Comparison of ENCODE assay signal across 1 cellular context in the genomic region with DNA sequence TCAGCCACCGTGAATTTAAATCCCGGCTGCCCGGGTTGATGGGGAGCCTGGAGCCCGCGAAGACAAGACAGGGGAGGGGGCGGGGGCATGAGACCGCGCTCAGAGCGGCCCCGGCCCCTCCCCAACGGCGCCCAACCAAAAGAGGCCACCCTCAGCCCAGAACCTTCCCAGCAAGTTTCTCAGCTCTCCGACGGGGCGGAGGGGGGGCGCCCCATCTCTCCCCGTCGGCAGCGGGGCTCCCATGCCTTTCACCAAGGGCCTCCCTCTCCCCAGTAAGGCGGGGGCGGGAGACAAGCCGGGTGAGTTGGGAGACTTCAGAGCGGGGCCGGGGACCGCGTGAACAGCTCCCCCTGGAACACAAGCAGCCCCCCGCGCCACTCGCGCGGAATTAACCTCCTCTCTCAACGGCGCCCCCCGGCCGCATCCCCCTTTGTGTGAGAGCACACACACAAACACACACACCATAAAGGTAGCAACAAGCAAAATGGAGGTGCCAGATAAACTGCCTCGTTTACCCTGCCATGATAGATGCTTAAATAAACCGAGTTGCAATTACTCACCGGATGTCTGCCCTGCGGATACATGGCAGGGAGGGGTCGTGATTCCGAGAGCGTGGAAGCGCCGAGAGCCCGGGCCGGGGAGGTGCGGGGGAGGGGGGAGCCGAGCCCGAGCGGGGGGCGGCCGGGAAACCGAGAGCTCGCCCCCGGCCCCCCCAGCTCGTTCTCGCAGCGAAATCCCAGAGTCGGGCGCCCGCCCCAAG.
TF ChIP-seq lines count a peak whose summit lies in the region.

No MANE protein-coding gene starts in this region.

TF ChIP-seq in K562, 482 proteins besides CTCF, POLR2A, EP300 and RAD21 (continued from another document and continues in another):
- TF ChIP-seq, protein P1, sequence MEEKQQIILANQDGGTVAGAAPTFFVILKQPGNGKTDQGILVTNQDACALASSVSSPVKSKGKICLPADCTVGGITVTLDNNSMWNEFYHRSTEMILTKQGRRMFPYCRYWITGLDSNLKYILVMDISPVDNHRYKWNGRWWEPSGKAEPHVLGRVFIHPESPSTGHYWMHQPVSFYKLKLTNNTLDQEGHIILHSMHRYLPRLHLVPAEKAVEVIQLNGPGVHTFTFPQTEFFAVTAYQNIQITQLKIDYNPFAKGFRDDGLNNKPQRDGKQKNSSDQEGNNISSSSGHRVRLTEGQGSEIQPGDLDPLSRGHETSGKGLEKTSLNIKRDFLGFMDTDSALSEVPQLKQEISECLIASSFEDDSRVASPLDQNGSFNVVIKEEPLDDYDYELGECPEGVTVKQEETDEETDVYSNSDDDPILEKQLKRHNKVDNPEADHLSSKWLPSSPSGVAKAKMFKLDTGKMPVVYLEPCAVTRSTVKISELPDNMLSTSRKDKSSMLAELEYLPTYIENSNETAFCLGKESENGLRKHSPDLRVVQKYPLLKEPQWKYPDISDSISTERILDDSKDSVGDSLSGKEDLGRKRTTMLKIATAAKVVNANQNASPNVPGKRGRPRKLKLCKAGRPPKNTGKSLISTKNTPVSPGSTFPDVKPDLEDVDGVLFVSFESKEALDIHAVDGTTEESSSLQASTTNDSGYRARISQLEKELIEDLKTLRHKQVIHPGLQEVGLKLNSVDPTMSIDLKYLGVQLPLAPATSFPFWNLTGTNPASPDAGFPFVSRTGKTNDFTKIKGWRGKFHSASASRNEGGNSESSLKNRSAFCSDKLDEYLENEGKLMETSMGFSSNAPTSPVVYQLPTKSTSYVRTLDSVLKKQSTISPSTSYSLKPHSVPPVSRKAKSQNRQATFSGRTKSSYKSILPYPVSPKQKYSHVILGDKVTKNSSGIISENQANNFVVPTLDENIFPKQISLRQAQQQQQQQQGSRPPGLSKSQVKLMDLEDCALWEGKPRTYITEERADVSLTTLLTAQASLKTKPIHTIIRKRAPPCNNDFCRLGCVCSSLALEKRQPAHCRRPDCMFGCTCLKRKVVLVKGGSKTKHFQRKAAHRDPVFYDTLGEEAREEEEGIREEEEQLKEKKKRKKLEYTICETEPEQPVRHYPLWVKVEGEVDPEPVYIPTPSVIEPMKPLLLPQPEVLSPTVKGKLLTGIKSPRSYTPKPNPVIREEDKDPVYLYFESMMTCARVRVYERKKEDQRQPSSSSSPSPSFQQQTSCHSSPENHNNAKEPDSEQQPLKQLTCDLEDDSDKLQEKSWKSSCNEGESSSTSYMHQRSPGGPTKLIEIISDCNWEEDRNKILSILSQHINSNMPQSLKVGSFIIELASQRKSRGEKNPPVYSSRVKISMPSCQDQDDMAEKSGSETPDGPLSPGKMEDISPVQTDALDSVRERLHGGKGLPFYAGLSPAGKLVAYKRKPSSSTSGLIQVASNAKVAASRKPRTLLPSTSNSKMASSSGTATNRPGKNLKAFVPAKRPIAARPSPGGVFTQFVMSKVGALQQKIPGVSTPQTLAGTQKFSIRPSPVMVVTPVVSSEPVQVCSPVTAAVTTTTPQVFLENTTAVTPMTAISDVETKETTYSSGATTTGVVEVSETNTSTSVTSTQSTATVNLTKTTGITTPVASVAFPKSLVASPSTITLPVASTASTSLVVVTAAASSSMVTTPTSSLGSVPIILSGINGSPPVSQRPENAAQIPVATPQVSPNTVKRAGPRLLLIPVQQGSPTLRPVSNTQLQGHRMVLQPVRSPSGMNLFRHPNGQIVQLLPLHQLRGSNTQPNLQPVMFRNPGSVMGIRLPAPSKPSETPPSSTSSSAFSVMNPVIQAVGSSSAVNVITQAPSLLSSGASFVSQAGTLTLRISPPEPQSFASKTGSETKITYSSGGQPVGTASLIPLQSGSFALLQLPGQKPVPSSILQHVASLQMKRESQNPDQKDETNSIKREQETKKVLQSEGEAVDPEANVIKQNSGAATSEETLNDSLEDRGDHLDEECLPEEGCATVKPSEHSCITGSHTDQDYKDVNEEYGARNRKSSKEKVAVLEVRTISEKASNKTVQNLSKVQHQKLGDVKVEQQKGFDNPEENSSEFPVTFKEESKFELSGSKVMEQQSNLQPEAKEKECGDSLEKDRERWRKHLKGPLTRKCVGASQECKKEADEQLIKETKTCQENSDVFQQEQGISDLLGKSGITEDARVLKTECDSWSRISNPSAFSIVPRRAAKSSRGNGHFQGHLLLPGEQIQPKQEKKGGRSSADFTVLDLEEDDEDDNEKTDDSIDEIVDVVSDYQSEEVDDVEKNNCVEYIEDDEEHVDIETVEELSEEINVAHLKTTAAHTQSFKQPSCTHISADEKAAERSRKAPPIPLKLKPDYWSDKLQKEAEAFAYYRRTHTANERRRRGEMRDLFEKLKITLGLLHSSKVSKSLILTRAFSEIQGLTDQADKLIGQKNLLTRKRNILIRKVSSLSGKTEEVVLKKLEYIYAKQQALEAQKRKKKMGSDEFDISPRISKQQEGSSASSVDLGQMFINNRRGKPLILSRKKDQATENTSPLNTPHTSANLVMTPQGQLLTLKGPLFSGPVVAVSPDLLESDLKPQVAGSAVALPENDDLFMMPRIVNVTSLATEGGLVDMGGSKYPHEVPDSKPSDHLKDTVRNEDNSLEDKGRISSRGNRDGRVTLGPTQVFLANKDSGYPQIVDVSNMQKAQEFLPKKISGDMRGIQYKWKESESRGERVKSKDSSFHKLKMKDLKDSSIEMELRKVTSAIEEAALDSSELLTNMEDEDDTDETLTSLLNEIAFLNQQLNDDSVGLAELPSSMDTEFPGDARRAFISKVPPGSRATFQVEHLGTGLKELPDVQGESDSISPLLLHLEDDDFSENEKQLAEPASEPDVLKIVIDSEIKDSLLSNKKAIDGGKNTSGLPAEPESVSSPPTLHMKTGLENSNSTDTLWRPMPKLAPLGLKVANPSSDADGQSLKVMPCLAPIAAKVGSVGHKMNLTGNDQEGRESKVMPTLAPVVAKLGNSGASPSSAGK (IDR thresholded peaks at IDR 0.05), result no peak
- TF ChIP-seq ZBTB7A (IDR thresholded peaks at IDR 0.05; ENCODE audit: borderline replicate concordance, control insufficient read depth, low read depth, low read length) (peak; percentile 40; the same call in 1 of the 2 replicates), RBFOX2 (IDR thresholded peaks at IDR 0.05; ENCODE audit: low read depth, low read length) (no peak; the same call in 1 of the 2 replicates), ILK (tag; IDR thresholded peaks at IDR 0.05; ENCODE audit: borderline replicate concordance, low read depth) (no peak), TCF7L2 (IDR thresholded peaks at IDR 0.05; ENCODE audit: low read depth, low read length) (no peak), ZFP1 (CRISPR knock-in tag; IDR thresholded peaks at IDR 0.05) (no peak), SMAD4 (CRISPR knock-in tag; conservative IDR thresholded peaks at IDR 0.05) (no peak), ZNF780A (CRISPR knock-in tag; IDR thresholded peaks at IDR 0.05) (no peak), ZNF224 (CRISPR knock-in tag; IDR thresholded peaks at IDR 0.05) (no peak), SRSF7 (optimal IDR thresholded peaks at IDR 0.05; ENCODE audit: low read depth, low read length) (no peak), NFIC (IDR thresholded peaks at IDR 0.05) (peak; percentile 12; the same call in 1 of the 2 replicates), ASH1L (IDR thresholded peaks at IDR 0.05; ENCODE audit: borderline replicate concordance, low read depth, partially characterized antibody) (no peak), MTF1 (CRISPR knock-in tag; IDR thresholded peaks at IDR 0.05; ENCODE audit: borderline replicate concordance) (no peak), SMAD2 (IDR thresholded peaks at IDR 0.05; ENCODE audit: low read depth, low read length) (no peak), ZNF184 (CRISPR knock-in tag; IDR thresholded peaks at IDR 0.05) (no peak)
- TF ChIP-seq, protein P2, sequence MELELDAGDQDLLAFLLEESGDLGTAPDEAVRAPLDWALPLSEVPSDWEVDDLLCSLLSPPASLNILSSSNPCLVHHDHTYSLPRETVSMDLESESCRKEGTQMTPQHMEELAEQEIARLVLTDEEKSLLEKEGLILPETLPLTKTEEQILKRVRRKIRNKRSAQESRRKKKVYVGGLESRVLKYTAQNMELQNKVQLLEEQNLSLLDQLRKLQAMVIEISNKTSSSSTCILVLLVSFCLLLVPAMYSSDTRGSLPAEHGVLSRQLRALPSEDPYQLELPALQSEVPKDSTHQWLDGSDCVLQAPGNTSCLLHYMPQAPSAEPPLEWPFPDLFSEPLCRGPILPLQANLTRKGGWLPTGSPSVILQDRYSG (tag; conservative IDR thresholded peaks at IDR 0.05; ENCODE audit: low read depth), result no peak
- TF ChIP-seq, protein P3, sequence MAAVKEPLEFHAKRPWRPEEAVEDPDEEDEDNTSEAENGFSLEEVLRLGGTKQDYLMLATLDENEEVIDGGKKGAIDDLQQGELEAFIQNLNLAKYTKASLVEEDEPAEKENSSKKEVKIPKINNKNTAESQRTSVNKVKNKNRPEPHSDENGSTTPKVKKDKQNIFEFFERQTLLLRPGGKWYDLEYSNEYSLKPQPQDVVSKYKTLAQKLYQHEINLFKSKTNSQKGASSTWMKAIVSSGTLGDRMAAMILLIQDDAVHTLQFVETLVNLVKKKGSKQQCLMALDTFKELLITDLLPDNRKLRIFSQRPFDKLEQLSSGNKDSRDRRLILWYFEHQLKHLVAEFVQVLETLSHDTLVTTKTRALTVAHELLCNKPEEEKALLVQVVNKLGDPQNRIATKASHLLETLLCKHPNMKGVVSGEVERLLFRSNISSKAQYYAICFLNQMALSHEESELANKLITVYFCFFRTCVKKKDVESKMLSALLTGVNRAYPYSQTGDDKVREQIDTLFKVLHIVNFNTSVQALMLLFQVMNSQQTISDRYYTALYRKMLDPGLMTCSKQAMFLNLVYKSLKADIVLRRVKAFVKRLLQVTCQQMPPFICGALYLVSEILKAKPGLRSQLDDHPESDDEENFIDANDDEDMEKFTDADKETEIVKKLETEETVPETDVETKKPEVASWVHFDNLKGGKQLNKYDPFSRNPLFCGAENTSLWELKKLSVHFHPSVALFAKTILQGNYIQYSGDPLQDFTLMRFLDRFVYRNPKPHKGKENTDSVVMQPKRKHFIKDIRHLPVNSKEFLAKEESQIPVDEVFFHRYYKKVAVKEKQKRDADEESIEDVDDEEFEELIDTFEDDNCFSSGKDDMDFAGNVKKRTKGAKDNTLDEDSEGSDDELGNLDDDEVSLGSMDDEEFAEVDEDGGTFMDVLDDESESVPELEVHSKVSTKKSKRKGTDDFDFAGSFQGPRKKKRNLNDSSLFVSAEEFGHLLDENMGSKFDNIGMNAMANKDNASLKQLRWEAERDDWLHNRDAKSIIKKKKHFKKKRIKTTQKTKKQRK (IDR thresholded peaks at IDR 0.05; ENCODE audit: borderline replicate concordance, low read depth, low read length), result no peak
- TF ChIP-seq, protein P4, sequence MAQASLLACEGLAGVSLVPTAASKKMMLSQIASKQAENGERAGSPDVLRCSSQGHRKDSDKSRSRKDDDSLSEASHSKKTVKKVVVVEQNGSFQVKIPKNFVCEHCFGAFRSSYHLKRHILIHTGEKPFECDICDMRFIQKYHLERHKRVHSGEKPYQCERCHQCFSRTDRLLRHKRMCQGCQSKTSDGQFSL (CRISPR knock-in tag; IDR thresholded peaks at IDR 0.05), result peak; percentile 42; the same call in 1 of the 2 replicates
- TF ChIP-seq, protein P4 (tag; IDR thresholded peaks at IDR 0.05), result no peak
- TF ChIP-seq, protein P5, sequence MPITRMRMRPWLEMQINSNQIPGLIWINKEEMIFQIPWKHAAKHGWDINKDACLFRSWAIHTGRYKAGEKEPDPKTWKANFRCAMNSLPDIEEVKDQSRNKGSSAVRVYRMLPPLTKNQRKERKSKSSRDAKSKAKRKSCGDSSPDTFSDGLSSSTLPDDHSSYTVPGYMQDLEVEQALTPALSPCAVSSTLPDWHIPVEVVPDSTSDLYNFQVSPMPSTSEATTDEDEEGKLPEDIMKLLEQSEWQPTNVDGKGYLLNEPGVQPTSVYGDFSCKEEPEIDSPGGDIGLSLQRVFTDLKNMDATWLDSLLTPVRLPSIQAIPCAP (CRISPR knock-in tag; IDR thresholded peaks at IDR 0.05; ENCODE audit: borderline replicate concordance), result no peak
- TF ChIP-seq, protein P6, sequence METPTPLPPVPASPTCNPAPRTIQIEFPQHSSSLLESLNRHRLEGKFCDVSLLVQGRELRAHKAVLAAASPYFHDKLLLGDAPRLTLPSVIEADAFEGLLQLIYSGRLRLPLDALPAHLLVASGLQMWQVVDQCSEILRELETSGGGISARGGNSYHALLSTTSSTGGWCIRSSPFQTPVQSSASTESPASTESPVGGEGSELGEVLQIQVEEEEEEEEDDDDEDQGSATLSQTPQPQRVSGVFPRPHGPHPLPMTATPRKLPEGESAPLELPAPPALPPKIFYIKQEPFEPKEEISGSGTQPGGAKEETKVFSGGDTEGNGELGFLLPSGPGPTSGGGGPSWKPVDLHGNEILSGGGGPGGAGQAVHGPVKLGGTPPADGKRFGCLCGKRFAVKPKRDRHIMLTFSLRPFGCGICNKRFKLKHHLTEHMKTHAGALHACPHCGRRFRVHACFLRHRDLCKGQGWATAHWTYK (CRISPR knock-in tag; IDR thresholded peaks at IDR 0.05), result no peak
- TF ChIP-seq, protein P7, sequence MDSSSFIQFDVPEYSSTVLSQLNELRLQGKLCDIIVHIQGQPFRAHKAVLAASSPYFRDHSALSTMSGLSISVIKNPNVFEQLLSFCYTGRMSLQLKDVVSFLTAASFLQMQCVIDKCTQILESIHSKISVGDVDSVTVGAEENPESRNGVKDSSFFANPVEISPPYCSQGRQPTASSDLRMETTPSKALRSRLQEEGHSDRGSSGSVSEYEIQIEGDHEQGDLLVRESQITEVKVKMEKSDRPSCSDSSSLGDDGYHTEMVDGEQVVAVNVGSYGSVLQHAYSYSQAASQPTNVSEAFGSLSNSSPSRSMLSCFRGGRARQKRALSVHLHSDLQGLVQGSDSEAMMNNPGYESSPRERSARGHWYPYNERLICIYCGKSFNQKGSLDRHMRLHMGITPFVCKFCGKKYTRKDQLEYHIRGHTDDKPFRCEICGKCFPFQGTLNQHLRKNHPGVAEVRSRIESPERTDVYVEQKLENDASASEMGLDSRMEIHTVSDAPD (CRISPR knock-in tag; IDR thresholded peaks at IDR 0.05), result no peak
- TF ChIP-seq, protein P8, sequence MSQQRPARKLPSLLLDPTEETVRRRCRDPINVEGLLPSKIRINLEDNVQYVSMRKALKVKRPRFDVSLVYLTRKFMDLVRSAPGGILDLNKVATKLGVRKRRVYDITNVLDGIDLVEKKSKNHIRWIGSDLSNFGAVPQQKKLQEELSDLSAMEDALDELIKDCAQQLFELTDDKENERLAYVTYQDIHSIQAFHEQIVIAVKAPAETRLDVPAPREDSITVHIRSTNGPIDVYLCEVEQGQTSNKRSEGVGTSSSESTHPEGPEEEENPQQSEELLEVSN (IDR thresholded peaks at IDR 0.05; ENCODE audit: borderline replicate concordance in 1 of 2, extremely low read depth in 1 of 2, insufficient read depth in 1 of 2, insufficient read length in 1 of 2, low read depth in 1 of 2, low read length in 1 of 2, poor library complexity in 1 of 2, severe bottlenecking in 1 of 2), result peak in 1 of 2 experiments; percentile 12
- TF ChIP-seq, protein P9, sequence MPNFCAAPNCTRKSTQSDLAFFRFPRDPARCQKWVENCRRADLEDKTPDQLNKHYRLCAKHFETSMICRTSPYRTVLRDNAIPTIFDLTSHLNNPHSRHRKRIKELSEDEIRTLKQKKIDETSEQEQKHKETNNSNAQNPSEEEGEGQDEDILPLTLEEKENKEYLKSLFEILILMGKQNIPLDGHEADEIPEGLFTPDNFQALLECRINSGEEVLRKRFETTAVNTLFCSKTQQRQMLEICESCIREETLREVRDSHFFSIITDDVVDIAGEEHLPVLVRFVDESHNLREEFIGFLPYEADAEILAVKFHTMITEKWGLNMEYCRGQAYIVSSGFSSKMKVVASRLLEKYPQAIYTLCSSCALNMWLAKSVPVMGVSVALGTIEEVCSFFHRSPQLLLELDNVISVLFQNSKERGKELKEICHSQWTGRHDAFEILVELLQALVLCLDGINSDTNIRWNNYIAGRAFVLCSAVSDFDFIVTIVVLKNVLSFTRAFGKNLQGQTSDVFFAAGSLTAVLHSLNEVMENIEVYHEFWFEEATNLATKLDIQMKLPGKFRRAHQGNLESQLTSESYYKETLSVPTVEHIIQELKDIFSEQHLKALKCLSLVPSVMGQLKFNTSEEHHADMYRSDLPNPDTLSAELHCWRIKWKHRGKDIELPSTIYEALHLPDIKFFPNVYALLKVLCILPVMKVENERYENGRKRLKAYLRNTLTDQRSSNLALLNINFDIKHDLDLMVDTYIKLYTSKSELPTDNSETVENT (CRISPR knock-in tag; IDR thresholded peaks at IDR 0.05), result 0 out of 2 replicates have a peak, but pooled peaks have one; percentile 43
